Comparison of ENCODE assay signal across 8 cellular contexts in the genomic region with DNA sequence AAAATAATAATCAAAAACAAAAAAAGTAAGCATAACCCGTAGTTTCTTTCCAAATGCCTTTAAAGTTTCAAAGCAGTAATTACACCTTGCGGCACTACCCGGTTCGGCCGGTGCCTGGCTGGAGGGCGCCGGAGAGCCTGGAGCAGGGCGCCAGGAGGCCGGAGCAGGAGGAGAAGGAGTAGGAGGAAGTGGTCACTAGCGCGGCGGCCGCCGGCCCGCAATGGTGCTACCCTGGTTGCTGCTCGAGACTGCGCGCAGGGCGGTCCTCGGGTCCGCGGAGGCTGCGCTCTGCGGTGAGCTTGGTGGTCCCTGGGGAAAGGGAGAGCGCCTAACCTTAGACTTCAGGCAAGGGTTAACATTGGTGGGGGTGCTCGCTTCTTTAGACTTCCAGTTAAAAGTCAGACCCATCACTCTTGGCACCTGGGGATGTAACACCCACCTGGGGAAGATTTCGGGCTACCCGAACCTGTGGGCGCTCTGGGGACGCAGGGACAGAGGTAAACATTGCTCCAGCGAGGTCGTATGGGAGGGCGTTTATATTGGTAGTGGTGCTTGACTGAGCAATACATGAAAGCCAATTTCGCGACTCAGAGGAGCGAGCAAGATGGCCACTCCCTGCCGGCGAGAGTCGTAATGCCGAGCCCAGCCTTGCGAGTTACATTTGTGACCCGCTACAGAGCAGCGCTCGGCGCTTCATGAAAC. TPM values are rescaled to one million over a fixed set of nuclear protein-coding genes. Genes with fewer than 3 reads are reported as not detected.
DNase-seq lines count a peak whose midpoint lies in the region; ATAC-seq, FAIRE-seq and TF ChIP-seq lines count a peak whose summit lies in the region.

No MANE protein-coding gene starts in this region.

- peak overlapping the region; percentile 77 for H3K9ac ChIP-seq in BLaER1
- H3K9ac ChIP-seq in kidney (ENCODE audit: low read length in 2 of 2), result peak overlapping the region; percentile 63 to 92

- intact Hi-C loops in kidney (cut with DNase I), result no loop called here

- no peaks in the 10 kb centered on the region for H3K27me3 ChIP-seq in BLaER1

- ATAC-seq in HG03354 (IDR thresholded peaks at IDR 0.05; ENCODE audit: poor library complexity, severe bottlenecking, unreplicated experiment), result peak; percentile 92

- H3K36me3 ChIP-seq in BLaER1, result no peaks in the 10 kb centered on the region
- H3K36me3 ChIP-seq in kidney (ENCODE audit: control insufficient read depth in 1 of 2, insufficient read depth in 2 of 2, low read length in 2 of 2), result no peaks in the 10 kb centered on the region

- peak; percentile 73 for TF ChIP-seq CTCF in kidney (IDR thresholded peaks at IDR 0.05; ENCODE audit: borderline replicate concordance, extremely low read depth, insufficient read depth)

- H3K4me3 ChIP-seq in BLaER1 (peak overlapping the region; percentile 78), kidney (ENCODE audit: low read length in 2 of 2) (peak overlapping the region; percentile 92 to 97)

- H3K9me3 ChIP-seq in BLaER1 (no peaks in the 10 kb centered on the region), kidney (ENCODE audit: control insufficient read depth in 1 of 2, low read length in 2 of 2) (no peaks in the 10 kb centered on the region)

- no peaks in the 10 kb centered on the region for H4K20me1 ChIP-seq in BLaER1

- peak; percentile 28 to 74 for DNase-seq in NCI-H446 (lab: John Stamatoyannopoulos, UW)
- peak; percentile 76 for DNase-seq in activated CD4-positive, CD25-positive, alpha-beta regulatory T cell treated with anti-CD3 and anti-CD28 coated beads, Interleukin-2, amount 50 U/mL, for 72 hours
- peak; percentile 92 for DNase-seq in cerebellar cortex (ENCODE audit: low spot score)
- DNase-seq in kidney, result peak; percentile 93
- DNase-seq in stimulated activated CD4-positive, alpha-beta T cell treated with anti-CD3 and anti-CD28 coated beads, Interleukin-15, amount 100 ng/mL, for 24 hours, result peak; percentile 80

- peak; percentile 97 for TF ChIP-seq POLR2A in GM19099 (IDR thresholded peaks at IDR 0.05; ENCODE audit: extremely low read depth, insufficient read length, low read depth)

- FAIRE-seq in kidney (lab: Jason Lieb, UNC), result peak; percentile 13

- H3K27ac ChIP-seq in BLaER1 (peak overlapping the region; percentile 78), kidney (ENCODE audit: low read depth in 2 of 2, low read length in 2 of 2) (peak overlapping the region; percentile 64 to 85)

- H3K4me1 ChIP-seq in BLaER1, result peaks cover 12% of the 10 kb centered on the region
- peaks cover 2 to 6% of the 10 kb centered on the region in 2 donors for H3K4me1 ChIP-seq in kidney (ENCODE audit: control insufficient read depth in 1 of 2, insufficient read depth in 1 of 2, low read depth in 1 of 2, low read length in 2 of 2)

- H3K4me2 ChIP-seq in BLaER1, result peak overlapping the region; percentile 88

RNA-seq across cellular contexts. Expression of a gene that starts 5.8 kb away (rescaled TPM):
- total RNA-seq in kidney, result 13.8 TPM
- polyA plus RNA-seq in kidney (ENCODE audit: insufficient read depth, low read depth, low replicate concordance), result 6.0 TPM

RNA-seq across cellular contexts. Expression of a gene that starts 47.5 kb away (rescaled TPM):
- 55.9 TPM for total RNA-seq in kidney
- polyA plus RNA-seq in kidney (ENCODE audit: insufficient read depth, low read depth, low replicate concordance), result 51.4 TPM

Comparison
In these comparisons a context has a peak if more than half of its experiments do, and no peak if none do; other contexts are left out.
1. Peak in every context shown above with its lines: DNase-seq, ATAC-seq, H3K4me3 ChIP-seq and H3K27ac ChIP-seq.